8 cellular contexts compared by ENCODE assay signal in the genomic region with DNA sequence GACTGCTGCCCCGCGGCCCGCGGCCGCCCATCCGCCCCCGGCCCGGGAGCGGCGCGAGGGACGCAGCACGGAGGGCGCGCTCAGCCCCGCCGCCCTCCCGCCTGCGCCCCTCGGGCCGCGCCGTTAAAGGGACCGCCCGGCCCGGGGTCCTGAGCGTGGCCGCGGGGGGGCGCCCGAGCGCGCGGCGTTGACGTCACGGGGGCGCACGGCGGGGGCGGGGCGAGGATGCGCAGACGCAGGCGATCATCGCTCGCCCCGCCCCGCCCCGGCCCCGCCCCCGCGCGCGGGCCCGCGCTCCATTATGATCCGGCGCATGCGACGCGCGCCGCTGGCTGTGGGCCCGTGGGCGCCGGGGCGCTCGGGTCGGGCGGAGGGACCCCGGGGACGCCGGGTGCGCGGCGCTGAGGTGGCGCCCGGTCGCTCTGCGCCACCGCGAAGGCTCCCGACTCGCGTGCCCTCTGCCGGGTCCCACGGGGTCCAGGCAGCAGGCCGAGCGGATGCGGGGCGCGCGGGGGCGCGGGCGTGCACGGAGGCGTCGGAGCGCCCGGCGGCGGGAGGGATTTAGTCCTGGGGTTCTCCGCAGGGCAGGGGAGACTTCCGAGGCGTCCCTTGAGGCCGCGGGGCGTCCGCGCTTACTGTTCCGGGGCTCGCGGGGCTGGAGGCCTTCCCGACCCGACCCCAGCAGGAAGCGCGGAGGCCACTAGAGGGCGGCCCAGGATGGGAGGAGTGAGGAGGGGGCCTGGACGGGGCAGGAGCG. TPM values are rescaled to one million over a fixed set of nuclear protein-coding genes. Genes with fewer than 3 reads are reported as not detected.
DNase-seq lines count a peak whose midpoint lies in the region; ATAC-seq and TF ChIP-seq lines count a peak whose summit lies in the region.

Gene DVL1 (minus strand): TSS at position 163 of the 757 bp plus-strand sequence. CDS start 353 bp downstream, outside the sequence.

- H3K36me3 ChIP-seq in OCI-LY1 (ENCODE audit: insufficient read depth, low read length) (no peaks in the 10 kb centered on the region), fibroblast of lung (ENCODE audit: control insufficient read depth, insufficient read depth, low read length) (peaks cover 20% of the 10 kb centered on the region)

- H3K9me3 ChIP-seq in OCI-LY1 (ENCODE audit: low read length) (no peaks in the 10 kb centered on the region), fibroblast of lung (ENCODE audit: control insufficient read depth, insufficient read depth, low read depth, low read length) (no peaks in the 10 kb centered on the region)

- ATAC-seq in HG03025 (IDR thresholded peaks at IDR 0.05; ENCODE audit: low FRiP score, unreplicated experiment): peak; percentile 56
- ATAC-seq in naive thymus-derived CD8-positive, alpha-beta T cell: peak; percentile 82

- H3K4me1 Mint-ChIP-seq in naive thymus-derived CD8-positive, alpha-beta T cell: peaks cover 18 to 42% (median 35%) of the 10 kb centered on the region in 4 donors
- peaks cover 37% of the 10 kb centered on the region for H3K4me1 Mint-ChIP-seq in stimulated activated naive CD8-positive, alpha-beta T cell treated with anti-CD3 and anti-CD28 coated beads, Interleukin-15, Interleukin-2, amounts not matched to agents 100 ng/mL and 50 ng/mL, for 24 hours (ENCODE audit: low read depth)

- H3K4me2 ChIP-seq in OCI-LY1 (ENCODE audit: low read length) (peak within 1 kb of the TSS; percentile 82), fibroblast of lung (ENCODE audit: extremely low read depth, insufficient read depth, low read length) (peak within 1 kb of the TSS; percentile 89)

- H3K4me3 ChIP-seq in OCI-LY1 (ENCODE audit: low read depth, low read length, poor library complexity, severe bottlenecking) (peak within 1 kb of the TSS; percentile 68), fibroblast of lung (replicated peaks in 1 of 4; ENCODE audit: control extremely low read depth in 1 of 4, insufficient read depth in 1 of 4, low read depth in 3 of 4, low read length in 4 of 4) (peak within 1 kb of the TSS; percentile 74 to 82 (median 78))

- TF ChIP-seq CTCF in GM13976 (IDR thresholded peaks at IDR 0.05; ENCODE audit: borderline replicate concordance, control extremely low read depth, extremely low read depth, insufficient read depth, missing control alignments) (peak; percentile 70), OCI-LY1 (IDR thresholded peaks at IDR 0.05; ENCODE audit: low read length) (peak; percentile 51), fibroblast of lung (conservative IDR thresholded peaks at IDR 0.05 in 1 of 2, IDR thresholded peaks at IDR 0.05 in 1 of 2; ENCODE audit: low read depth in 1 of 2, low read length in 2 of 2) (peak; percentile 8 to 28)

- H3K27ac Mint-ChIP-seq in naive thymus-derived CD8-positive, alpha-beta T cell: peak within 1 kb of the TSS in 9 of 10 donors; percentile 9 to 90 (median 71)
- H3K27ac Mint-ChIP-seq in stimulated activated naive CD8-positive, alpha-beta T cell treated with anti-CD3 and anti-CD28 coated beads, Interleukin-15, Interleukin-2, amounts not matched to agents 100 ng/mL and 50 ng/mL, for 24 hours: no peak within 1 kb of the TSS

- no peaks in the 10 kb centered on the region; the same call in 1 of the 2 replicates for H3F3A ChIP-seq in OCI-LY1 (ENCODE audit: insufficient read depth, low read length)

- peaks cover 2% of the 10 kb centered on the region; the same call in 1 of the 2 replicates for H4K20me1 ChIP-seq in OCI-LY1 (ENCODE audit: insufficient read depth, low read length)
- no peaks in the 10 kb centered on the region for H4K20me1 ChIP-seq in fibroblast of lung (ENCODE audit: control insufficient read depth, extremely low read depth, insufficient read depth, low read length)

- H2AFZ ChIP-seq in OCI-LY1 (ENCODE audit: low read length) (no peak within 1 kb of the TSS), fibroblast of lung (ENCODE audit: low read length) (no peak within 1 kb of the TSS)

- H3K4me1 ChIP-seq in OCI-LY1 (ENCODE audit: insufficient read depth, low read length, severe bottlenecking) (peaks cover 14% of the 10 kb centered on the region), fibroblast of lung (ENCODE audit: control insufficient read depth, extremely low read depth, insufficient read depth, low read length) (peaks cover 42% of the 10 kb centered on the region)

- H3K9ac ChIP-seq in OCI-LY1 (ENCODE audit: low read length): peak within 1 kb of the TSS; percentile 82
- peak within 1 kb of the TSS; percentile 69 for H3K9ac ChIP-seq in fibroblast of lung (ENCODE audit: insufficient read depth, low read length)

- no peaks in the 10 kb centered on the region for H3K36me3 Mint-ChIP-seq in naive thymus-derived CD8-positive, alpha-beta T cell
- H3K36me3 Mint-ChIP-seq in stimulated activated naive CD8-positive, alpha-beta T cell treated with anti-CD3 and anti-CD28 coated beads, Interleukin-15, Interleukin-2, amounts not matched to agents 100 ng/mL and 50 ng/mL, for 24 hours (ENCODE audit: low read depth): no peaks in the 10 kb centered on the region

- in situ Hi-C loops in GM13976 (cut with MboI; ENCODE audit: low sequenced_read_pairs, unreplicated experiment): no loop called here

- no peaks in the 10 kb centered on the region for H3K9me3 Mint-ChIP-seq in naive thymus-derived CD8-positive, alpha-beta T cell
- no peaks in the 10 kb centered on the region for H3K9me3 Mint-ChIP-seq in stimulated activated naive CD8-positive, alpha-beta T cell treated with anti-CD3 and anti-CD28 coated beads, Interleukin-15, Interleukin-2, amounts not matched to agents 100 ng/mL and 50 ng/mL, for 24 hours

- no peaks in the 10 kb centered on the region for H3K9me2 ChIP-seq in OCI-LY1 (ENCODE audit: low read depth, low read length)

- H3K4me3 Mint-ChIP-seq in naive thymus-derived CD8-positive, alpha-beta T cell: peak within 1 kb of the TSS; percentile 55 to 88 (median 74)
- peak within 1 kb of the TSS; percentile 78 for H3K4me3 Mint-ChIP-seq in stimulated activated naive CD8-positive, alpha-beta T cell treated with anti-CD3 and anti-CD28 coated beads, Interleukin-15, Interleukin-2, amounts not matched to agents 100 ng/mL and 50 ng/mL, for 24 hours

- DNase-seq in 8988T (peak; percentile 95), GM13976 (ENCODE audit: low spot score) (peak; percentile 95), fibroblast of lung (ENCODE audit: low read depth in 2 of 2) (peak; percentile 62 to 77)
- DNase-seq in activated T-helper 1 cell treated with anti-CD3 and anti-CD28 coated beads, Interleukin-2, amount 50 U/mL, for 16 hours (ENCODE audit: low read depth in 1 of 2, low spot score in 1 of 2): peak; percentile 49 to 62
- DNase-seq in naive thymus-derived CD8-positive, alpha-beta T cell: peak; percentile 42 to 92 (median 76)

- no peak within 1 kb of the TSS for H3K27ac ChIP-seq in OCI-LY1 (ENCODE audit: low read depth, low read length, poor library complexity, severe bottlenecking)
- peak within 1 kb of the TSS; percentile 66 for H3K27ac ChIP-seq in fibroblast of lung (ENCODE audit: insufficient read depth, low read length)

- peaks cover 6% of the 10 kb centered on the region; the same call in 1 of the 2 replicates for H3K27me3 ChIP-seq in OCI-LY1 (ENCODE audit: insufficient read depth, low read length)
- H3K27me3 ChIP-seq in fibroblast of lung (ENCODE audit: control insufficient read depth, insufficient read depth, low read length): no peaks in the 10 kb centered on the region

- H3K79me2 ChIP-seq in OCI-LY1 (ENCODE audit: insufficient read depth, low read length): no peaks in the 10 kb centered on the region
- H3K79me2 ChIP-seq in fibroblast of lung (ENCODE audit: control insufficient read depth, insufficient read depth, low read length): peaks cover 69% of the 10 kb centered on the region

- peaks cover 0 to 10% (median 0%) of the 10 kb centered on the region in 5 donors for H3K27me3 Mint-ChIP-seq in naive thymus-derived CD8-positive, alpha-beta T cell
- peaks cover 17% of the 10 kb centered on the region for H3K27me3 Mint-ChIP-seq in stimulated activated naive CD8-positive, alpha-beta T cell treated with anti-CD3 and anti-CD28 coated beads, Interleukin-15, Interleukin-2, amounts not matched to agents 100 ng/mL and 50 ng/mL, for 24 hours

- POLR2A ChIA-PET in naive thymus-derived CD8-positive, alpha-beta T cell (lab: Charles Lee): interaction anchor here (1.7 to 3.2 kb wide), 4 partner anchors 14 to 26 kb away, joined by 8 to 19 read pairs (median 12); partner anchors contain the start of genes AURKAIP1, CPTP and INTS11

RNA-seq across cellular contexts. Expression of gene DVL1, which starts in this region (rescaled TPM):
- total RNA-seq in fibroblast of lung: 78.3 and 107 TPM in 2 replicates
- polyA plus RNA-seq in fibroblast of lung: 9.1 and 12.5 TPM in 2 replicates
- polyA plus RNA-seq in fibroblast of lung (2012): 23.4 and 43.6 TPM in 2 replicates
- polyA minus RNA-seq in fibroblast of lung (ENCODE audit: low replicate concordance): 14.8 and 16.0 TPM in 2 replicates
- total RNA-seq in naive thymus-derived CD8-positive, alpha-beta T cell: 10 to 100 TPM; 41.9 to 53.3 TPM
- 1 to 10 TPM in 2 of 3 donors, under 1 TPM in 1; 0.99 to 2.0 (median 1.4) TPM for polyA plus RNA-seq in naive thymus-derived CD8-positive, alpha-beta T cell

Comparison
In these comparisons a context has a peak if more than half of its experiments do, and no peak if none do; other contexts are left out.
1. CTCF ChIP-seq: peak in every context shown above with its lines; median percentile 70 in GM13976; 51 in OCI-LY1; 18 in fibroblast of lung.